31 cellular contexts compared by ENCODE assay signal in the genomic region with DNA sequence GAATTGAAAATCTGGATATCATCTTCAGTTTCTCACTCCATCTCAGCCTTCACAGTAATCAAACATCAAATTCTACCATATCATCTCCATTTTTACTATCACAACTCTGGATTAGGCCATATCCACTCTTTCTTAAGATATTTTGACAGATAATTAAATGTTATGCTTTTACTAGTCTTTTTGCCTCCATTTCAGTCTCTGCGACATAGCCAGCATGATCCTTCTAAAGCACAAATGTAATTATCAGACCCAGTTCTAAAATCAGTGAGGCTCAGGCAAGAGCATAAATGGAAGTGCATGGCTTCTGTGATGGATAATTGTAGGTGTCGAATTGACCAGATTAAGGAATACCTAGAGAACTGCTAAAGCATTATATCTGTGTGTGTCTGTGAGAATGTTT.
"Had no signal": no experiment of that assay in that cellular context is flagged by ENCODE, and none has a peak within 500 bp of the region (broad histone marks: within the 10 kb centered on the region; RNA-seq: fewer than 3 reads in every experiment).

No MANE protein-coding gene starts in this region.

- ATAC-seq: natural killer cell; psoas muscle; right cardiac atrium; sciatic nerve; stimulated activated memory B cell treated with anti-CD40 and anti-IgM and Interleukin-4, amounts not matched to agents 10 μg/mL and 1 μg/mL and 100 μg/mL, for 72 hours; stimulated activated naive CD8-positive, alpha-beta T cell treated with anti-CD3 and anti-CD28 coated beads, Interleukin-15, amount 100 ng/mL, for 72 hours; stimulated activated naive CD8-positive, alpha-beta T cell treated with anti-CD3 and anti-CD28 coated beads, Interleukin-15, Interleukin-2, amounts not matched to agents 100 U/mL and 50 U/mL, for 24 hours; upper lobe of right lung had no signal

- H3K27me3 ChIP-seq: neural progenitor cell, ovary, spleen, suprapubic skin, testis, tibial artery, transverse colon, upper lobe of right lung, uterus had no signal

- H3K4me3 Mint-ChIP-seq: natural killer cell; nephron; neural progenitor cell; stimulated activated memory B cell treated with anti-CD40 and anti-IgM and Interleukin-4, amounts not matched to agents 10 μg/mL and 1 μg/mL and 100 μg/mL, for 72 hours; stimulated activated naive CD8-positive, alpha-beta T cell treated with anti-CD3 and anti-CD28 coated beads, Interleukin-15, amount 100 ng/mL, for 72 hours; type B pancreatic cell had no signal

- H3K4me3 ChIP-seq: neural progenitor cell, ovary, psoas muscle, skin epidermis, smooth muscle cell, spleen, suprapubic skin, testis, tibial artery, transverse colon, upper lobe of right lung, uterus had no signal

- H3K36me3 ChIP-seq: neural progenitor cell, ovary, spleen, suprapubic skin, tibial artery, transverse colon, upper lobe of right lung, uterus had no signal

- H2AFZ ChIP-seq: neural progenitor cell, parathyroid adenoma had no signal

- H3K4me1 ChIP-seq: neural progenitor cell, parathyroid adenoma, psoas muscle, spleen, suprapubic skin, testis, tibial artery, transverse colon, upper lobe of right lung, uterus had no signal

- H3K27me3 Mint-ChIP-seq: progenitor cell of endocrine pancreas; stimulated activated memory B cell treated with anti-CD40 and anti-IgM and Interleukin-4, amounts not matched to agents 10 μg/mL and 1 μg/mL and 100 μg/mL, for 72 hours; stimulated activated naive CD8-positive, alpha-beta T cell treated with anti-CD3 and anti-CD28 coated beads, Interleukin-15, amount 100 ng/mL, for 72 hours; type B pancreatic cell had no signal

- H3K27ac Mint-ChIP-seq: natural killer cell; nephron; neural progenitor cell; progenitor cell of endocrine pancreas; stimulated activated memory B cell treated with anti-CD40 and anti-IgM and Interleukin-4, amounts not matched to agents 10 μg/mL and 1 μg/mL and 100 μg/mL, for 72 hours; type B pancreatic cell had no signal

- H3K27ac ChIP-seq: neural progenitor cell, ovary, parathyroid adenoma, psoas muscle, skin epidermis, spleen, suprapubic skin, testis, tibial artery, transverse colon, upper lobe of right lung, uterus had no signal

- H3K9me3 Mint-ChIP-seq: nephron, neural progenitor cell, type B pancreatic cell had no signal

- H3K4me1 Mint-ChIP-seq: natural killer cell; nephron; stimulated activated memory B cell treated with anti-CD40 and anti-IgM and Interleukin-4, amounts not matched to agents 10 μg/mL and 1 μg/mL and 100 μg/mL, for 72 hours; stimulated activated naive CD8-positive, alpha-beta T cell treated with anti-CD3 and anti-CD28 coated beads, Interleukin-15, amount 100 ng/mL, for 72 hours had no signal

- H3K36me3 Mint-ChIP-seq: natural killer cell; neural progenitor cell; stimulated activated memory B cell treated with anti-CD40 and anti-IgM and Interleukin-4, amounts not matched to agents 10 μg/mL and 1 μg/mL and 100 μg/mL, for 72 hours; type B pancreatic cell had no signal

- H3K4me2 ChIP-seq: neural progenitor cell, smooth muscle cell had no signal

- DNase-seq: natural killer cell; occipital lobe; ovary; posterior cingulate gyrus; psoas muscle; right cardiac atrium; spleen; stimulated activated CD4-positive, alpha-beta T cell treated with anti-CD3 and anti-CD28 coated beads, Interleukin-12 subunit alpha, Interleukin-12 subunit beta, amount 100 ng/mL, for 4 hours; stimulated activated CD4-positive, alpha-beta T cell treated with anti-CD3 and anti-CD28 coated beads, Interleukin-1b, Interleukin-23, amount 100 ng/mL, for 48 hours; stimulated activated CD4-positive, alpha-beta T cell treated with anti-CD3 and anti-CD28 coated beads, Interleukin-4, amount 100 ng/mL, for 1 hour; stimulated activated CD4-positive, alpha-beta T cell treated with anti-CD3 and anti-CD28 coated beads, Interleukin-4, amount 100 ng/mL, for 4 hours; stimulated activated CD8-positive, alpha-beta memory T cell treated with anti-CD3 and anti-CD28 coated beads, Interleukin-4, amount 100 ng/mL, for 48 hours; stimulated activated naive CD4-positive, alpha-beta T cell; stimulated activated naive CD8-positive, alpha-beta T cell treated with anti-CD3 and anti-CD28 coated beads, Interleukin-15, amount 100 ng/mL, for 72 hours; stimulated activated naive CD8-positive, alpha-beta T cell treated with anti-CD3 and anti-CD28 coated beads, Interleukin-15, Interleukin-2, amounts not matched to agents 100 U/mL and 50 U/mL, for 24 hours; substantia nigra; testis; tibial artery; transverse colon; upper lobe of right lung; uterus had no signal

- H3K79me2 ChIP-seq: parathyroid adenoma had no signal
